ENCODE assay signal across 2 cellular contexts in the genomic region with DNA sequence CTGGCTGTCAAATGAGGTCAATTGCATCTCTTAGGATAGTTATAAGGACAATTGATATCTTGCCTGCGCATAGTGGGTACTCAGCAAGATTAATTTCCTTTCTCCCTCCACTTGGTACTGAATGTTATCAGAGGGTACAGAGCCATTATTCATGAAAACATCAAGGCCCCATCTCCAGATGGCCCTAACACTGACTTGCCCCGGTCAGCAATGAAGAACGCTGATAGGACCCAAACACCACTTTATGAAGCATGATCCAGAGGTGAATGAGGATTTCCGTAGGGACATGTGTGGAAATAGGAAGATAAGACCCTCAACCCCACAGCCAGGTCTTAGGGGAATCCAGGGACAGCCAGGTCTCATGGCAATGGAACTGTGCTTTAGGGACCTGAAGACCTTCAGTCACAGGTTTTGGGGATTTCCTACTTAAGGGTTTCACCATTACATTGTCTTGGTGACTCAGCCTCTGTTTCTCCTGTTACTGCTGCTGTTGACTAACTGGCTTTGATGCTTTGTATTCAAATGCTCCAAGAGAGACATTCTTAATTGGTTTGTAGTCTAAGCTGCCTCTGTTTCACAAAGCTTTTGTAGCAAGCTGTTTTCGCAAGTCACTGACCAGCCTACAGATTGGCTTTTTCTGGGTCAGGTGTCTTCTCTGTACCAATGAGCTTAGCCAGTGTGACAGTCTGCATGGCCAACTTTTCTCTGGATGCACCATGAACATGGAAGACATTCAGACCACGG.
A peak's percentile ranks its signal among the peaks of the same experiment; 100 is the strongest.
TF ChIP-seq lines count a peak whose summit lies in the region.

No MANE protein-coding gene starts in this region.

TF ChIP-seq in A549, 52 proteins besides CTCF, POLR2A, EP300 and RAD21:
- TF ChIP-seq, protein P1, sequence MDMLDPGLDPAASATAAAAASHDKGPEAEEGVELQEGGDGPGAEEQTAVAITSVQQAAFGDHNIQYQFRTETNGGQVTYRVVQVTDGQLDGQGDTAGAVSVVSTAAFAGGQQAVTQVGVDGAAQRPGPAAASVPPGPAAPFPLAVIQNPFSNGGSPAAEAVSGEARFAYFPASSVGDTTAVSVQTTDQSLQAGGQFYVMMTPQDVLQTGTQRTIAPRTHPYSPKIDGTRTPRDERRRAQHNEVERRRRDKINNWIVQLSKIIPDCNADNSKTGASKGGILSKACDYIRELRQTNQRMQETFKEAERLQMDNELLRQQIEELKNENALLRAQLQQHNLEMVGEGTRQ (IDR thresholded peaks at IDR 0.05): 0 out of 2 replicates have a peak, but pooled peaks have one; percentile 21
- TF ChIP-seq, protein P2, sequence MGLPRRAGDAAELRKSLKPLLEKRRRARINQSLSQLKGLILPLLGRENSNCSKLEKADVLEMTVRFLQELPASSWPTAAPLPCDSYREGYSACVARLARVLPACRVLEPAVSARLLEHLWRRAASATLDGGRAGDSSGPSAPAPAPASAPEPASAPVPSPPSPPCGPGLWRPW (IDR thresholded peaks at IDR 0.05): no peak

TF ChIP-seq in H1, 55 proteins besides CTCF, POLR2A, EP300 and RAD21:
- TF ChIP-seq SP1 (IDR thresholded peaks at IDR 0.05; ENCODE audit: low read depth, low read length) (no peak), PHF8 (conservative IDR thresholded peaks at IDR 0.05; ENCODE audit: low read depth, low read length) (no peak), GTF2F1 (IDR thresholded peaks at IDR 0.05; ENCODE audit: borderline replicate concordance, low read depth, low read length) (no peak), EZH2 (IDR thresholded peaks at IDR 0.05; ENCODE audit: low read depth, low read length, severe bottlenecking) (no peak), HDAC6 (IDR thresholded peaks at IDR 0.05; ENCODE audit: low read depth, low read length) (no peak), SRF (IDR thresholded peaks at IDR 0.05; ENCODE audit: low read depth, low read length) (no peak), POLR2AphosphoS5 (IDR thresholded peaks at IDR 0.05; ENCODE audit: low read depth, low read length) (no peak), TAF7 (optimal IDR thresholded peaks at IDR 0.05; ENCODE audit: borderline replicate concordance, low read depth, low read length) (no peak), JUND (IDR thresholded peaks at IDR 0.05; ENCODE audit: low read length) (no peak), SUZ12 (IDR thresholded peaks at IDR 0.05; ENCODE audit: low read length) (no peak)
TF ChIP-seq in H1: peak in this region for 0.
